ENCODE assay signal across 8 cellular contexts in the genomic region with DNA sequence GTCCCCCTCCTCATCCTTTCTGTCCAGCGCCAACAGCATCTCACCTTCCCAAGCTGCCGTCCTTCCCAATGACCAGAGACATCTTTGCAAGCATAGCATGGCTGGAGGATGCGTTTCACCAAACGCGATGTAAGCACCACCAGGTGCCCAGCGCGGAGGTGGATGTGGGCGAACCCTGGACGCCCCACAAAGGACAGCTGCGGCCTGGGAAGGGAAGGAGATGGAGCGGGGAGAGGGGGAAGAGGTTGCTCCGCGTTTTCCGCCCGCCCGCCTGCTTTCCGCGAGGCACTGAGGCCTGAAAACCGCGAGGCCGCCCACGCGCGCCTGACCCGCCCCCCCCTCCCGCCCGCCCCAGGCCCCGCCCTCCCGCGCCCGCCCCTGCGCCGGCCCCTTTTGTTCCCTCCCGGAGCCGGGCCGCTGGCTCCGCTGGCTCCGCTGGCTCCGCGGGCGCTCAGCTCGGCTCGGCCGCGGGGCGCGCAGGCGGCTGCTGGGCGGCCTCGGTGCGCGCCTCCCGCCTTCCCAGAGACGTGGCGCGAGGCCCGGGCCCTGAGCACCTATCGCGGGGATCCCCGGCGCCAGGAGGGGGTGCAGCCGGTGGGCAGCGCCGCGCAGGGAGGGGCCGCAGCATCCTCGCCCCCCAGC. TPM values are rescaled to one million over a fixed set of nuclear protein-coding genes. Genes with fewer than 3 reads are reported as not detected.
A peak's percentile ranks its signal among the peaks of the same experiment; 100 is the strongest.
DNase-seq lines count a peak whose midpoint lies in the region; ATAC-seq and TF ChIP-seq lines count a peak whose summit lies in the region.

A gene (plus strand): TSS at position 390 of the 642 bp plus-strand sequence. CDS start 28,140 bp downstream, outside the sequence.

- no peaks in the 10 kb centered on the region for H3K9me3 ChIP-seq in BE2C
- H3K9me3 ChIP-seq in SK-N-SH, result no peaks in the 10 kb centered on the region

- no peak for TF ChIP-seq EP300 in SK-N-SH (IDR thresholded peaks at IDR 0.05; ENCODE audit: borderline replicate concordance in 1 of 2, low read depth in 1 of 2, low read length in 1 of 2)

- peaks cover 13% of the 10 kb centered on the region for H3K4me1 Mint-ChIP-seq in activated naive CD4-positive, alpha-beta T cell treated with anti-CD3 and anti-CD28 coated beads, Interleukin-2, amount 50 U/mL, for 24 hours

- H3K36me3 Mint-ChIP-seq in activated naive CD4-positive, alpha-beta T cell treated with anti-CD3 and anti-CD28 coated beads, Interleukin-2, amount 50 U/mL, for 24 hours, result no peaks in the 10 kb centered on the region

- POLR2A ChIA-PET in SK-N-SH (lab: Yijun Ruan, JAX), result interaction anchor here (0.7 to 2.3 kb wide), 4 partner anchors 10 to 94 kb away, joined by 3 to 7 read pairs (median 4); a partner anchor contains a TSS

- H3K4me3 Mint-ChIP-seq in activated naive CD4-positive, alpha-beta T cell treated with anti-CD3 and anti-CD28 coated beads, Interleukin-2, amount 50 U/mL, for 24 hours, result peak within 1 kb of the TSS; percentile 87

- peak; percentile 52 for ATAC-seq in GM19351 (IDR thresholded peaks at IDR 0.05; ENCODE audit: unreplicated experiment)

- H3K4me3 ChIP-seq in BE2C (ENCODE audit: low read depth, low read length) (peak within 1 kb of the TSS; percentile 61), KMS-11 (IDR thresholded peaks at IDR 0.05; ENCODE audit: insufficient read depth, low read depth, low read length) (no peak within 1 kb of the TSS), SK-N-SH (ENCODE audit: low read depth in 2 of 2, low read length in 1 of 2) (peak within 1 kb of the TSS; percentile 74 to 99)

- peak within 1 kb of the TSS; percentile 79 for H3K27ac Mint-ChIP-seq in activated naive CD4-positive, alpha-beta T cell treated with anti-CD3 and anti-CD28 coated beads, Interleukin-2, amount 50 U/mL, for 24 hours

- H3K27me3 ChIP-seq in BE2C (peaks cover 3% of the 10 kb centered on the region; the same call in 1 of the 2 replicates), KMS-11 (ENCODE audit: insufficient read depth, low read depth) (peaks cover 50% of the 10 kb centered on the region), SK-N-SH (ENCODE audit: insufficient read depth) (no peaks in the 10 kb centered on the region)

- CTCF ChIA-PET in SK-N-SH (lab: Yijun Ruan, JAX), result interaction anchor here (0.7 to 9.1 kb wide), 11 partner anchors 9 to 112 kb away, joined by 3 to 61 read pairs (median 5); no protein-coding TSS in a partner anchor

- no peak within 1 kb of the TSS for H3K27ac ChIP-seq in KMS-11
- peak within 1 kb of the TSS; percentile 65 to 68; a peak in 3 of 4 replicates for H3K27ac ChIP-seq in SK-N-SH (ENCODE audit: low read depth in 2 of 2, low read length in 1 of 2)

- H3K79me2 ChIP-seq in KMS-11 (ENCODE audit: insufficient read depth, low read depth) (no peaks in the 10 kb centered on the region), SK-N-SH (ENCODE audit: insufficient read depth) (peaks cover 48% of the 10 kb centered on the region)

- no peaks in the 10 kb centered on the region for H3K27me3 Mint-ChIP-seq in activated naive CD4-positive, alpha-beta T cell treated with anti-CD3 and anti-CD28 coated beads, Interleukin-2, amount 50 U/mL, for 24 hours

- 0 out of 2 replicates have a peak, but pooled peaks have one; percentile 10 for TF ChIP-seq RAD21 in SK-N-SH (IDR thresholded peaks at IDR 0.05; ENCODE audit: low read length)

- H3K4me2 ChIP-seq in KMS-11 (peak within 1 kb of the TSS; percentile 67), SK-N-SH (peak within 1 kb of the TSS; percentile 90)

- peak within 1 kb of the TSS; percentile 95 for H2AFZ ChIP-seq in KMS-11 (ENCODE audit: low read depth)
- H2AFZ ChIP-seq in SK-N-SH (ENCODE audit: low read depth), result peak within 1 kb of the TSS; percentile 99

- DNase-seq in BE2C (peak; percentile 86), SK-N-SH (peak; percentile 99), glomerular endothelial cell (ENCODE audit: extremely low read depth, low read depth, low spot score) (no peak), occipital lobe (lab: John Stamatoyannopoulos, UW) (peak; percentile 90)

- H3K4me1 ChIP-seq in BE2C (peaks cover 2% of the 10 kb centered on the region), KMS-11 (ENCODE audit: low read depth, poor library complexity, severe bottlenecking) (no peaks in the 10 kb centered on the region), SK-N-SH (ENCODE audit: control insufficient read depth in 1 of 2, insufficient read depth in 2 of 2, low read depth in 1 of 2, low read length in 1 of 2) (peaks cover 11 to 28% of the 10 kb centered on the region in 2 experiments; a peak in 3 of 4 replicates)

- TF ChIP-seq CTCF in BE2C (IDR thresholded peaks at IDR 0.05; ENCODE audit: low read depth, low read length) (no peak), KMS-11 (conservative IDR thresholded peaks at IDR 0.05; ENCODE audit: low read depth, low read length) (no peak), SK-N-SH (IDR thresholded peaks at IDR 0.05) (no peak), subcutaneous adipose tissue (IDR thresholded peaks at IDR 0.05; ENCODE audit: low read depth) (no peak)

- no peaks in the 10 kb centered on the region for H4K20me1 ChIP-seq in KMS-11 (ENCODE audit: insufficient read depth)
- H4K20me1 ChIP-seq in SK-N-SH (ENCODE audit: insufficient read depth), result peaks cover 38% of the 10 kb centered on the region

- peaks cover 3% of the 10 kb centered on the region for H3F3A ChIP-seq in SK-N-SH (replicated peaks; ENCODE audit: insufficient read depth)

- no peaks in the 10 kb centered on the region for H3K9me3 Mint-ChIP-seq in activated naive CD4-positive, alpha-beta T cell treated with anti-CD3 and anti-CD28 coated beads, Interleukin-2, amount 50 U/mL, for 24 hours

- no peaks in the 10 kb centered on the region for H3K9me2 ChIP-seq in SK-N-SH

- no peaks in the 10 kb centered on the region for H3K36me3 ChIP-seq in BE2C
- H3K36me3 ChIP-seq in KMS-11 (ENCODE audit: insufficient read depth), result no peaks in the 10 kb centered on the region
- H3K36me3 ChIP-seq in SK-N-SH (replicated peaks in 1 of 2; ENCODE audit: control insufficient read depth in 1 of 2, insufficient read depth in 2 of 2, low read length in 1 of 2), result no peaks in the 10 kb centered on the region

- WGBS in SK-N-SH (ENCODE audit: low lambda C conversion rate), result 2% methylated on average over 28 of the region's 67 CpGs

- no peak within 1 kb of the TSS; the same call in 1 of the 2 replicates for H3K9ac ChIP-seq in KMS-11
- peak within 1 kb of the TSS; percentile 96 for H3K9ac ChIP-seq in SK-N-SH

TF ChIP-seq in SK-N-SH, 30 proteins besides CTCF, POLR2A, EP300 and RAD21 (continues in another document):
- TF ChIP-seq RCOR1 (IDR thresholded peaks at IDR 0.05; ENCODE audit: low read length) (0 out of 2 replicates have a peak, but pooled peaks have one; percentile 9), JUND (IDR thresholded peaks at IDR 0.05) (no peak), GABPA (IDR thresholded peaks at IDR 0.05; ENCODE audit: low read depth) (no peak; the same call in 1 of the 2 replicates), FOXM1 (IDR thresholded peaks at IDR 0.05; ENCODE audit: low read depth) (no peak), TEAD4 (IDR thresholded peaks at IDR 0.05; ENCODE audit: borderline replicate concordance, insufficient read depth) (no peak), FOXJ3 (CRISPR knock-in tag; IDR thresholded peaks at IDR 0.05) (no peak; the same call in 1 of the 2 replicates), RXRA (IDR thresholded peaks at IDR 0.05; ENCODE audit: borderline replicate concordance, low read depth) (no peak), MEF2A (IDR thresholded peaks at IDR 0.05; ENCODE audit: borderline replicate concordance, low read depth) (no peak), POLR2AphosphoS5 (IDR thresholded peaks at IDR 0.05; ENCODE audit: low read depth, low read length) (peak; percentile 62), SIN3A (IDR thresholded peaks at IDR 0.05; ENCODE audit: borderline replicate concordance, low read depth, low read length) (no peak; the same call in 1 of the 2 replicates), ELF1 (IDR thresholded peaks at IDR 0.05) (no peak)
- TF ChIP-seq, protein P1, sequence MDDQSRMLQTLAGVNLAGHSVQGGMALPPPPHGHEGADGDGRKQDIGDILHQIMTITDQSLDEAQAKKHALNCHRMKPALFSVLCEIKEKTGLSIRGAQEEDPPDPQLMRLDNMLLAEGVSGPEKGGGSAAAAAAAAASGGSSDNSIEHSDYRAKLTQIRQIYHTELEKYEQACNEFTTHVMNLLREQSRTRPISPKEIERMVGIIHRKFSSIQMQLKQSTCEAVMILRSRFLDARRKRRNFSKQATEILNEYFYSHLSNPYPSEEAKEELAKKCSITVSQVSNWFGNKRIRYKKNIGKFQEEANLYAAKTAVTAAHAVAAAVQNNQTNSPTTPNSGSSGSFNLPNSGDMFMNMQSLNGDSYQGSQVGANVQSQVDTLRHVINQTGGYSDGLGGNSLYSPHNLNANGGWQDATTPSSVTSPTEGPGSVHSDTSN (IDR thresholded peaks at IDR 0.05), result no peak

RNA-seq across cellular contexts. Expression of the gene that starts here (rescaled TPM):
- 55.1 TPM for polyA plus RNA-seq in BE2C (2012; ENCODE audit: insufficient read depth, insufficient read length, low read depth)
- 9.6 and 14.3 TPM in 2 replicates for polyA plus RNA-seq in SK-N-SH (2012; rRNA removed)
- polyA plus RNA-seq in SK-N-SH (2012; cell fraction: cytosol; rRNA removed), result 8.6 and 11.9 TPM in 2 replicates
- polyA plus RNA-seq in SK-N-SH (2012; cell fraction: nucleus; rRNA removed), result 19.0 and 26.1 TPM in 2 replicates
- total RNA-seq in glomerular endothelial cell, result 58.0 and 73.6 TPM in 2 replicates
- total RNA-seq in occipital lobe, result 105 TPM
- total RNA-seq in subcutaneous adipose tissue, result 10 to 100 TPM in 3 of 4 donors, 1 to 10 TPM in 1; 3.8 to 21.3 (median 12.9) TPM
